Comparison of ENCODE assay signal across 32 cellular contexts in the genomic region with DNA sequence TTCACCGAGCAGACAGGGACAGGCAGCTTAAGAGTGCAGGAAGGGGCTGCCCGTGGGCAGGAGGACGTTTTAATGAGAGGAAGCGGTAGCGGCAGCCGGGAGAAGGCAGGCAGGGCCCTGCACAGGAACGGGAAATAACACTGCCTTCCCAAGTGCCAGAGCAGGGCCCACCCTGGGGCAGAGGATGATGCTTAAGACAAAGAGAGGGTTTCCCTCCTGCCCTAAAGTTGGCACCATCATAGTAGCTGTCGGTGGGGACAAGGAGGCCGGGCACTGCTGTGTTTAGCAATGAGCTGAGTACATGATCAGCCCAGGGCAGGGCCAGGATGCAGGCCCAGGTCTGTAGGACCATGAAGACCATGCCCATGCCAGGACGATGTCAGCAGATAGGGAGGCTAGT. TPM values are rescaled to one million over a fixed set of nuclear protein-coding genes. Genes with fewer than 3 reads are reported as not detected.
"Had no signal": no experiment of that assay in that cellular context is flagged by ENCODE, and none has a peak within 500 bp of the region (broad histone marks: within the 10 kb centered on the region; RNA-seq: fewer than 3 reads in every experiment).

No MANE protein-coding gene starts in this region.

- H3K27ac Mint-ChIP-seq: dendritic cell treated with granulocyte-macrophage colony-stimulating factor and Interleukin-4, amounts not matched to agents 40 ng/mL and 50 ng/mL, for 4 days; effector memory CD8-positive, alpha-beta T cell; endodermal cell; mesothelial cell of epicardium had no signal

- H3K9me3 ChIP-seq: colonic mucosa, mucosa of descending colon had no signal

- H3K27ac ChIP-seq: colonic mucosa, esophagus squamous epithelium, gastrocnemius medialis, heart right ventricle, left lung, lower lobe of right lung had no signal

- H3K4me3 ChIP-seq: colonic mucosa, esophagus squamous epithelium, gastrocnemius medialis, heart right ventricle, left lung, lower lobe of right lung, mucosa of descending colon had no signal

- H3K36me3 ChIP-seq: colonic mucosa, esophagus squamous epithelium, gastrocnemius medialis, heart right ventricle, left lung, lower lobe of right lung had no signal

- H3K4me1 ChIP-seq: colonic mucosa, esophagus squamous epithelium, gastrocnemius medialis, heart right ventricle, left lung, lower lobe of right lung had no signal

- H3K4me1 Mint-ChIP-seq: endodermal cell, mesothelial cell of epicardium, naive B cell had no signal

- H3K36me3 Mint-ChIP-seq: mesothelial cell of epicardium, naive B cell had no signal

- DNase-seq: colonic mucosa; cortex of kidney; effector CD8-positive, alpha-beta T cell; effector memory CD8-positive, alpha-beta T cell; endodermal cell; esophagus squamous epithelium; foreskin fibroblast; foreskin melanocyte; gastrocnemius medialis; glutamatergic neuron; head of caudate nucleus; heart right ventricle; hippocampal formation; left cardiac atrium; left lung; left ventricle myocardium superior; lower lobe of right lung; mesenchymal stem cell; mucosa of descending colon; naive B cell had no signal

- ATAC-seq: effector memory CD8-positive, alpha-beta T cell; gastrocnemius medialis; heart right ventricle; left cardiac atrium; left lung; left ventricle myocardium superior; mucosa of descending colon had no signal

- H3K9me3 Mint-ChIP-seq: effector memory CD8-positive, alpha-beta T cell had no signal

- H3K4me3 Mint-ChIP-seq: dendritic cell treated with granulocyte-macrophage colony-stimulating factor and Interleukin-4, amounts not matched to agents 40 ng/mL and 50 ng/mL, for 4 days; effector memory CD8-positive, alpha-beta T cell; endodermal cell; mesothelial cell of epicardium; naive B cell had no signal

- H3K27me3 ChIP-seq: colonic mucosa, left lung had no signal

RNA-seq across cellular contexts. Expression of gene PRR20G, which starts 21.7 kb away (rescaled TPM):
- total RNA-seq: colonic mucosa, dermis microvascular lymphatic vessel endothelial cell, endodermal cell, endothelial cell of umbilical vein, epithelial cell of proximal tubule, esophagus squamous epithelium, gastrocnemius medialis, glomerular endothelial cell, heart right ventricle, left cardiac atrium, left lung, left ventricle myocardium superior, lower leg skin, lower lobe of right lung, lung microvascular endothelial cell, mesenteric fat pad, mesothelial cell of epicardium, mucosa of descending colon, myocyte had no signal
- polyA plus RNA-seq: endothelial cell of umbilical vein, esophagus, heart right ventricle, keratinocyte had no signal
